Comparison of ENCODE assay signal across 1 cellular context in the genomic region with DNA sequence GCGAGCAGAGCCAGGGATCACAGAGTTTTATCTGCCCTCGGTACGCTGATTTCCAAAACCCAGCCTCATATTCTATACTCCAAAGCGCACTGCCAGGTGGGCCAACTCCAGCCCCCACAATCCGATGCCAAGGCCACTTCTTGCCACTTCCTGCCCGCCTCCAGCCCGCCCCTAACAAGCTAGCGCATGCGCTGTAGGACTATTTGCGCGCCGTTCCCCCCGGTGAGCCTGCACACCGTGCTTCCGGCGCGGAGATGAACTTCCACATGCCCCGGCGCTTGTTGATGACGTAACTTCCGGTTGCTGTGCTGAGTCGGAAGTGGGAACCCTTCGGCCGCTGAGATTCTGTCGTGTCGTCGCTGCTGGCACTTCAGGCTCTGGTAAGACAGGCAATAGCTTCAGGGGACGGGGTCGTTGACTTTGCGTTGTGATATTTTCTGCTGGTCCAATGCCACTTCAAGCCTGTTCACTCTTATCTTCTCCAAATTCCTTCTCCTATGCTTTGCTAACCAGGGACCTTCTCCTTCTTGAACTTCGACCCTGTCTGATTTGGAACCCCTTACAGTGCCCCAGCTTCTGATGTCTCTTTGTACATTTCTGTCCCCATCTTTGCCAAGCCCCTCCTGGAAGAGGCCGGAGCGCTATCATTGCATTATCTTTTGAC.
A peak's percentile ranks its signal among the peaks of the same experiment; 100 is the strongest.
TF ChIP-seq lines count a peak whose summit lies in the region.

A gene with protein sequence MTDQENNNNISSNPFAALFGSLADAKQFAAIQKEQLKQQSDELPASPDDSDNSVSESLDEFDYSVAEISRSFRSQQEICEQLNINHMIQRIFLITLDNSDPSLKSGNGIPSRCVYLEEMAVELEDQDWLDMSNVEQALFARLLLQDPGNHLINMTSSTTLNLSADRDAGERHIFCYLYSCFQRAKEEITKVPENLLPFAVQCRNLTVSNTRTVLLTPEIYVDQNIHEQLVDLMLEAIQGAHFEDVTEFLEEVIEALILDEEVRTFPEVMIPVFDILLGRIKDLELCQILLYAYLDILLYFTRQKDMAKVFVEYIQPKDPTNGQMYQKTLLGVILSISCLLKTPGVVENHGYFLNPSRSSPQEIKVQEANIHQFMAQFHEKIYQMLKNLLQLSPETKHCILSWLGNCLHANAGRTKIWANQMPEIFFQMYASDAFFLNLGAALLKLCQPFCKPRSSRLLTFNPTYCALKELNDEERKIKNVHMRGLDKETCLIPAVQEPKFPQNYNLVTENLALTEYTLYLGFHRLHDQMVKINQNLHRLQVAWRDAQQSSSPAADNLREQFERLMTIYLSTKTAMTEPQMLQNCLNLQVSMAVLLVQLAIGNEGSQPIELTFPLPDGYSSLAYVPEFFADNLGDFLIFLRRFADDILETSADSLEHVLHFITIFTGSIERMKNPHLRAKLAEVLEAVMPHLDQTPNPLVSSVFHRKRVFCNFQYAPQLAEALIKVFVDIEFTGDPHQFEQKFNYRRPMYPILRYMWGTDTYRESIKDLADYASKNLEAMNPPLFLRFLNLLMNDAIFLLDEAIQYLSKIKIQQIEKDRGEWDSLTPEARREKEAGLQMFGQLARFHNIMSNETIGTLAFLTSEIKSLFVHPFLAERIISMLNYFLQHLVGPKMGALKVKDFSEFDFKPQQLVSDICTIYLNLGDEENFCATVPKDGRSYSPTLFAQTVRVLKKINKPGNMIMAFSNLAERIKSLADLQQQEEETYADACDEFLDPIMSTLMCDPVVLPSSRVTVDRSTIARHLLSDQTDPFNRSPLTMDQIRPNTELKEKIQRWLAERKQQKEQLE (plus strand): TSS at position 306 of the 664 bp plus-strand sequence. CDS start 5,481 bp downstream, outside the sequence.

TF ChIP-seq in K562, 482 proteins besides CTCF, POLR2A, EP300 and RAD21 (continued from another document and continues in another):
- TF ChIP-seq, protein P1, sequence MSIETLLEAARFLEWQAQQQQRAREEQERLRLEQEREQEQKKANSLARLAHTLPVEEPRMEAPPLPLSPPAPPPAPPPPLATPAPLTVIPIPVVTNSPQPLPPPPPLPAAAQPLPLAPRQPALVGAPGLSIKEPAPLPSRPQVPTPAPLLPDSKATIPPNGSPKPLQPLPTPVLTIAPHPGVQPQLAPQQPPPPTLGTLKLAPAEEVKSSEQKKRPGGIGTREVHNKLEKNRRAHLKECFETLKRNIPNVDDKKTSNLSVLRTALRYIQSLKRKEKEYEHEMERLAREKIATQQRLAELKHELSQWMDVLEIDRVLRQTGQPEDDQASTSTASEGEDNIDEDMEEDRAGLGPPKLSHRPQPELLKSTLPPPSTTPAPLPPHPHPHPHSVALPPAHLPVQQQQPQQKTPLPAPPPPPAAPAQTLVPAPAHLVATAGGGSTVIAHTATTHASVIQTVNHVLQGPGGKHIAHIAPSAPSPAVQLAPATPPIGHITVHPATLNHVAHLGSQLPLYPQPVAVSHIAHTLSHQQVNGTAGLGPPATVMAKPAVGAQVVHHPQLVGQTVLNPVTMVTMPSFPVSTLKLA (conservative IDR thresholded peaks at IDR 0.05): peak; percentile 84 to 94; a peak in 3 of 4 replicates
- TF ChIP-seq, protein P2, sequence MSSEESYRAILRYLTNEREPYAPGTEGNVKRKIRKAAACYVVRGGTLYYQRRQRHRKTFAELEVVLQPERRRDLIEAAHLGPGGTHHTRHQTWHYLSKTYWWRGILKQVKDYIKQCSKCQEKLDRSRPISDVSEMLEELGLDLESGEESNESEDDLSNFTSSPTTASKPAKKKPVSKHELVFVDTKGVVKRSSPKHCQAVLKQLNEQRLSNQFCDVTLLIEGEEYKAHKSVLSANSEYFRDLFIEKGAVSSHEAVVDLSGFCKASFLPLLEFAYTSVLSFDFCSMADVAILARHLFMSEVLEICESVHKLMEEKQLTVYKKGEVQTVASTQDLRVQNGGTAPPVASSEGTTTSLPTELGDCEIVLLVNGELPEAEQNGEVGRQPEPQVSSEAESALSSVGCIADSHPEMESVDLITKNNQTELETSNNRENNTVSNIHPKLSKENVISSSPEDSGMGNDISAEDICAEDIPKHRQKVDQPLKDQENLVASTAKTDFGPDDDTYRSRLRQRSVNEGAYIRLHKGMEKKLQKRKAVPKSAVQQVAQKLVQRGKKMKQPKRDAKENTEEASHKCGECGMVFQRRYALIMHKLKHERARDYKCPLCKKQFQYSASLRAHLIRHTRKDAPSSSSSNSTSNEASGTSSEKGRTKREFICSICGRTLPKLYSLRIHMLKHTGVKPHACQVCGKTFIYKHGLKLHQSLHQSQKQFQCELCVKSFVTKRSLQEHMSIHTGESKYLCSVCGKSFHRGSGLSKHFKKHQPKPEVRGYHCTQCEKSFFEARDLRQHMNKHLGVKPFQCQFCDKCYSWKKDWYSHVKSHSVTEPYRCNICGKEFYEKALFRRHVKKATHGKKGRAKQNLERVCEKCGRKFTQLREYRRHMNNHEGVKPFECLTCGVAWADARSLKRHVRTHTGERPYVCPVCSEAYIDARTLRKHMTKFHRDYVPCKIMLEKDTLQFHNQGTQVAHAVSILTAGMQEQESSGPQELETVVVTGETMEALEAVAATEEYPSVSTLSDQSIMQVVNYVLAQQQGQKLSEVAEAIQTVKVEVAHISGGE (CRISPR knock-in tag; IDR thresholded peaks at IDR 0.05): peak in 2 of 3 experiments; percentile 64 to 84; a peak in 3 of 6 replicates
- TF ChIP-seq, protein P3, sequence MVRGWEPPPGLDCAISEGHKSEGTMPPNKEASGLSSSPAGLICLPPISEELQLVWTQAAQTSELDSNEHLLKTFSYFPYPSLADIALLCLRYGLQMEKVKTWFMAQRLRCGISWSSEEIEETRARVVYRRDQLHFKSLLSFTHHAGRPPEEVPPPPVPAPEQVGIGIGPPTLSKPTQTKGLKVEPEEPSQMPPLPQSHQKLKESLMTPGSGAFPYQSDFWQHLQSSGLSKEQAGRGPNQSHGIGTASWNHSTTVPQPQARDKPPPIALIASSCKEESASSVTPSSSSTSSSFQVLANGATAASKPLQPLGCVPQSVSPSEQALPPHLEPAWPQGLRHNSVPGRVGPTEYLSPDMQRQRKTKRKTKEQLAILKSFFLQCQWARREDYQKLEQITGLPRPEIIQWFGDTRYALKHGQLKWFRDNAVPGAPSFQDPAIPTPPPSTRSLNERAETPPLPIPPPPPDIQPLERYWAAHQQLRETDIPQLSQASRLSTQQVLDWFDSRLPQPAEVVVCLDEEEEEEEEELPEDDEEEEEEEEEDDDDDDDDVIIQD (CRISPR knock-in tag; IDR thresholded peaks at IDR 0.05): no peak
- TF ChIP-seq, protein P4, sequence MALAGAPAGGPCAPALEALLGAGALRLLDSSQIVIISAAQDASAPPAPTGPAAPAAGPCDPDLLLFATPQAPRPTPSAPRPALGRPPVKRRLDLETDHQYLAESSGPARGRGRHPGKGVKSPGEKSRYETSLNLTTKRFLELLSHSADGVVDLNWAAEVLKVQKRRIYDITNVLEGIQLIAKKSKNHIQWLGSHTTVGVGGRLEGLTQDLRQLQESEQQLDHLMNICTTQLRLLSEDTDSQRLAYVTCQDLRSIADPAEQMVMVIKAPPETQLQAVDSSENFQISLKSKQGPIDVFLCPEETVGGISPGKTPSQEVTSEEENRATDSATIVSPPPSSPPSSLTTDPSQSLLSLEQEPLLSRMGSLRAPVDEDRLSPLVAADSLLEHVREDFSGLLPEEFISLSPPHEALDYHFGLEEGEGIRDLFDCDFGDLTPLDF (CRISPR knock-in tag; IDR thresholded peaks at IDR 0.05): no peak
- TF ChIP-seq TSC22D4 (tag; IDR thresholded peaks at IDR 0.05) (no peak), ZNF584 (CRISPR knock-in tag; IDR thresholded peaks at IDR 0.05; ENCODE audit: low read depth) (no peak), NFE2L1 (tag; IDR thresholded peaks at IDR 0.05; ENCODE audit: borderline replicate concordance, low read depth) (no peak), DDX20 (tag; IDR thresholded peaks at IDR 0.05; ENCODE audit: low read depth) (no peak), SLC30A9 (CRISPR knock-in tag; IDR thresholded peaks at IDR 0.05) (no peak), MTF1 (CRISPR knock-in tag; IDR thresholded peaks at IDR 0.05; ENCODE audit: borderline replicate concordance) (no peak), THRAP3 (IDR thresholded peaks at IDR 0.05; ENCODE audit: borderline replicate concordance) (no peak), ETV6 (IDR thresholded peaks at IDR 0.05; ENCODE audit: borderline replicate concordance in 1 of 2, low read depth in 2 of 2, low read length in 1 of 2) (no peak), ETV6 (CRISPR knock-in tag; IDR thresholded peaks at IDR 0.05; ENCODE audit: borderline replicate concordance) (no peak), ZKSCAN8 (CRISPR knock-in tag; IDR thresholded peaks at IDR 0.05) (no peak), ELF4 (CRISPR knock-in tag; IDR thresholded peaks at IDR 0.05) (peak; percentile 40), ZSCAN29 (IDR thresholded peaks at IDR 0.05) (no peak), HNRNPH1 (optimal IDR thresholded peaks at IDR 0.05; ENCODE audit: low read depth, low read length) (no peak), MEF2D (tag; conservative IDR thresholded peaks at IDR 0.05; ENCODE audit: low read depth) (no peak), ARNT (IDR thresholded peaks at IDR 0.05) (peak in 1 of 2 experiments; percentile 45; a peak in 1 of 4 replicates), EWSR1 (IDR thresholded peaks at IDR 0.05; ENCODE audit: borderline replicate concordance, low read depth, partially characterized antibody) (no peak), ZNF184 (CRISPR knock-in tag; IDR thresholded peaks at IDR 0.05) (no peak)
- TF ChIP-seq, protein P5, sequence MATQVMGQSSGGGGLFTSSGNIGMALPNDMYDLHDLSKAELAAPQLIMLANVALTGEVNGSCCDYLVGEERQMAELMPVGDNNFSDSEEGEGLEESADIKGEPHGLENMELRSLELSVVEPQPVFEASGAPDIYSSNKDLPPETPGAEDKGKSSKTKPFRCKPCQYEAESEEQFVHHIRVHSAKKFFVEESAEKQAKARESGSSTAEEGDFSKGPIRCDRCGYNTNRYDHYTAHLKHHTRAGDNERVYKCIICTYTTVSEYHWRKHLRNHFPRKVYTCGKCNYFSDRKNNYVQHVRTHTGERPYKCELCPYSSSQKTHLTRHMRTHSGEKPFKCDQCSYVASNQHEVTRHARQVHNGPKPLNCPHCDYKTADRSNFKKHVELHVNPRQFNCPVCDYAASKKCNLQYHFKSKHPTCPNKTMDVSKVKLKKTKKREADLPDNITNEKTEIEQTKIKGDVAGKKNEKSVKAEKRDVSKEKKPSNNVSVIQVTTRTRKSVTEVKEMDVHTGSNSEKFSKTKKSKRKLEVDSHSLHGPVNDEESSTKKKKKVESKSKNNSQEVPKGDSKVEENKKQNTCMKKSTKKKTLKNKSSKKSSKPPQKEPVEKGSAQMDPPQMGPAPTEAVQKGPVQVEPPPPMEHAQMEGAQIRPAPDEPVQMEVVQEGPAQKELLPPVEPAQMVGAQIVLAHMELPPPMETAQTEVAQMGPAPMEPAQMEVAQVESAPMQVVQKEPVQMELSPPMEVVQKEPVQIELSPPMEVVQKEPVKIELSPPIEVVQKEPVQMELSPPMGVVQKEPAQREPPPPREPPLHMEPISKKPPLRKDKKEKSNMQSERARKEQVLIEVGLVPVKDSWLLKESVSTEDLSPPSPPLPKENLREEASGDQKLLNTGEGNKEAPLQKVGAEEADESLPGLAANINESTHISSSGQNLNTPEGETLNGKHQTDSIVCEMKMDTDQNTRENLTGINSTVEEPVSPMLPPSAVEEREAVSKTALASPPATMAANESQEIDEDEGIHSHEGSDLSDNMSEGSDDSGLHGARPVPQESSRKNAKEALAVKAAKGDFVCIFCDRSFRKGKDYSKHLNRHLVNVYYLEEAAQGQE (CRISPR knock-in tag; IDR thresholded peaks at IDR 0.05; ENCODE audit: low read depth): no peak
- TF ChIP-seq, protein P6, sequence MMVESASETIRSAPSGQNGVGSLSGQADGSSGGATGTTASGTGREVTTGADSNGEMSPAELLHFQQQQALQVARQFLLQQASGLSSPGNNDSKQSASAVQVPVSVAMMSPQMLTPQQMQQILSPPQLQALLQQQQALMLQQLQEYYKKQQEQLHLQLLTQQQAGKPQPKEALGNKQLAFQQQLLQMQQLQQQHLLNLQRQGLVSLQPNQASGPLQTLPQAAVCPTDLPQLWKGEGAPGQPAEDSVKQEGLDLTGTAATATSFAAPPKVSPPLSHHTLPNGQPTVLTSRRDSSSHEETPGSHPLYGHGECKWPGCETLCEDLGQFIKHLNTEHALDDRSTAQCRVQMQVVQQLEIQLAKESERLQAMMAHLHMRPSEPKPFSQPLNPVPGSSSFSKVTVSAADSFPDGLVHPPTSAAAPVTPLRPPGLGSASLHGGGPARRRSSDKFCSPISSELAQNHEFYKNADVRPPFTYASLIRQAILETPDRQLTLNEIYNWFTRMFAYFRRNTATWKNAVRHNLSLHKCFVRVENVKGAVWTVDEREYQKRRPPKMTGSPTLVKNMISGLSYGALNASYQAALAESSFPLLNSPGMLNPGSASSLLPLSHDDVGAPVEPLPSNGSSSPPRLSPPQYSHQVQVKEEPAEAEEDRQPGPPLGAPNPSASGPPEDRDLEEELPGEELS (CRISPR knock-in tag; IDR thresholded peaks at IDR 0.05; ENCODE audit: borderline replicate concordance): no peak
- TF ChIP-seq, protein P7, sequence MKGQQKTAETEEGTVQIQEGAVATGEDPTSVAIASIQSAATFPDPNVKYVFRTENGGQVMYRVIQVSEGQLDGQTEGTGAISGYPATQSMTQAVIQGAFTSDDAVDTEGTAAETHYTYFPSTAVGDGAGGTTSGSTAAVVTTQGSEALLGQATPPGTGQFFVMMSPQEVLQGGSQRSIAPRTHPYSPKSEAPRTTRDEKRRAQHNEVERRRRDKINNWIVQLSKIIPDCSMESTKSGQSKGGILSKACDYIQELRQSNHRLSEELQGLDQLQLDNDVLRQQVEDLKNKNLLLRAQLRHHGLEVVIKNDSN (CRISPR knock-in tag; IDR thresholded peaks at IDR 0.05): no peak
- TF ChIP-seq, protein P8, sequence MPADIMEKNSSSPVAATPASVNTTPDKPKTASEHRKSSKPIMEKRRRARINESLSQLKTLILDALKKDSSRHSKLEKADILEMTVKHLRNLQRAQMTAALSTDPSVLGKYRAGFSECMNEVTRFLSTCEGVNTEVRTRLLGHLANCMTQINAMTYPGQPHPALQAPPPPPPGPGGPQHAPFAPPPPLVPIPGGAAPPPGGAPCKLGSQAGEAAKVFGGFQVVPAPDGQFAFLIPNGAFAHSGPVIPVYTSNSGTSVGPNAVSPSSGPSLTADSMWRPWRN (IDR thresholded peaks at IDR 0.05; ENCODE audit: low read depth): peak; percentile 17; the same call in 1 of the 2 replicates
- TF ChIP-seq, protein P9, sequence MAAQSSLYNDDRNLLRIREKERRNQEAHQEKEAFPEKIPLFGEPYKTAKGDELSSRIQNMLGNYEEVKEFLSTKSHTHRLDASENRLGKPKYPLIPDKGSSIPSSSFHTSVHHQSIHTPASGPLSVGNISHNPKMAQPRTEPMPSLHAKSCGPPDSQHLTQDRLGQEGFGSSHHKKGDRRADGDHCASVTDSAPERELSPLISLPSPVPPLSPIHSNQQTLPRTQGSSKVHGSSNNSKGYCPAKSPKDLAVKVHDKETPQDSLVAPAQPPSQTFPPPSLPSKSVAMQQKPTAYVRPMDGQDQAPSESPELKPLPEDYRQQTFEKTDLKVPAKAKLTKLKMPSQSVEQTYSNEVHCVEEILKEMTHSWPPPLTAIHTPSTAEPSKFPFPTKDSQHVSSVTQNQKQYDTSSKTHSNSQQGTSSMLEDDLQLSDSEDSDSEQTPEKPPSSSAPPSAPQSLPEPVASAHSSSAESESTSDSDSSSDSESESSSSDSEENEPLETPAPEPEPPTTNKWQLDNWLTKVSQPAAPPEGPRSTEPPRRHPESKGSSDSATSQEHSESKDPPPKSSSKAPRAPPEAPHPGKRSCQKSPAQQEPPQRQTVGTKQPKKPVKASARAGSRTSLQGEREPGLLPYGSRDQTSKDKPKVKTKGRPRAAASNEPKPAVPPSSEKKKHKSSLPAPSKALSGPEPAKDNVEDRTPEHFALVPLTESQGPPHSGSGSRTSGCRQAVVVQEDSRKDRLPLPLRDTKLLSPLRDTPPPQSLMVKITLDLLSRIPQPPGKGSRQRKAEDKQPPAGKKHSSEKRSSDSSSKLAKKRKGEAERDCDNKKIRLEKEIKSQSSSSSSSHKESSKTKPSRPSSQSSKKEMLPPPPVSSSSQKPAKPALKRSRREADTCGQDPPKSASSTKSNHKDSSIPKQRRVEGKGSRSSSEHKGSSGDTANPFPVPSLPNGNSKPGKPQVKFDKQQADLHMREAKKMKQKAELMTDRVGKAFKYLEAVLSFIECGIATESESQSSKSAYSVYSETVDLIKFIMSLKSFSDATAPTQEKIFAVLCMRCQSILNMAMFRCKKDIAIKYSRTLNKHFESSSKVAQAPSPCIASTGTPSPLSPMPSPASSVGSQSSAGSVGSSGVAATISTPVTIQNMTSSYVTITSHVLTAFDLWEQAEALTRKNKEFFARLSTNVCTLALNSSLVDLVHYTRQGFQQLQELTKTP (IDR thresholded peaks at IDR 0.05; ENCODE audit: low read depth in 1 of 2, partially characterized antibody in 2 of 2): peak in 1 of 2 experiments; percentile 40
